ENCODE assay signal across 15 cellular contexts in the genomic region with DNA sequence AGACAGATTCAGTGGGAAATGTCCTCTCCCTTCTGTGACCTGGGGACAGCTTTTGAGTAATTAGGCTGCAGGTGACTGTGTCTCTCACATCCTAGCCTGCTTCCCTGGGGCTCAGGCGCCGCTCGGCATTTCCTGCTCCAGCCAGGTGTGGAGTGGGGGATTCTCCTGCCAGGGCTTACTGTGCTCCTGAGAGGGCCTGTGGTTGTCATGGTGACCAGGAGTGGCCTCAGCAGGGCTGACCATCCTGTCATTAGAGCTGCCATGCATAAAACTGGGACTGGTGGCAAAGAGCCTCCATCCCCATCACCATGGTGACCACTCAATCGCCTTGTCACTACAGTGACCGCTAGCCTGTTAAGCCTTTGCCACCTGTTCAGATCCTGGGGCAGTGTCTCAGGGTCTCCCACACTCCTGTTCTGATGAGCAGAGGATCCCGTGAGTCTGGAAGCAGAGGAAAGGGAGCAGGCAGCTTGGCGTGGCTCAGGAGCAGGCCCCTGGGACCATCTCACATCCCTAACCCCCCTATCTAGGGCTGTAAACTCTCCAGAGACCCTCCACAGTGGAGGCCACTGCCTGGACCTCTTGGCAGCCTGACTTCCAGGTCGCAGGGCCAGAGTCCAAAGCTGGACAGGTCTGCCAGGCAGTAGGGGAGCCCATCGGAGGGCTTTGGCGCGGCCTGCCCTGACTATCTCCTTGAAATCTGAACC. TPM values are rescaled to one million over a fixed set of nuclear protein-coding genes. Genes with fewer than 3 reads are reported as not detected.
A peak's percentile ranks its signal among the peaks of the same experiment; 100 is the strongest.
DNase-seq lines count a peak whose midpoint lies in the region; ATAC-seq and TF ChIP-seq lines count a peak whose summit lies in the region.
"Had no signal": no experiment of that assay in that cellular context is flagged by ENCODE, and none has a peak within 500 bp of the region (broad histone marks: within the 10 kb centered on the region; RNA-seq: fewer than 3 reads in every experiment).

A gene (minus strand): TSS at position 154 of the 707 bp plus-strand sequence. CDS start 486 bp downstream, outside the sequence.

- H3K9me3 ChIP-seq in WERI-Rb-1 (ENCODE audit: severe bottlenecking) (no peaks in the 10 kb centered on the region), breast epithelium (no peaks in the 10 kb centered on the region), psoas muscle (no peaks in the 10 kb centered on the region), vagina (no peaks in the 10 kb centered on the region)

- H3K36me3 ChIP-seq in WERI-Rb-1 = no peaks in the 10 kb centered on the region
- H3K36me3 ChIP-seq in breast epithelium = no peaks in the 10 kb centered on the region
- no peaks in the 10 kb centered on the region for H3K36me3 ChIP-seq in psoas muscle (ENCODE audit: insufficient read depth in 1 of 2, low read depth in 1 of 2)
- H3K36me3 ChIP-seq in vagina = no peaks in the 10 kb centered on the region

- DNase-seq in DMS79 (lab: John Stamatoyannopoulos, UW) (peak; percentile 95), NCI-H2029 treated with DMSO at 0.1 percent for 48 hours (lab: John Stamatoyannopoulos, UW) (peak; percentile 21), WERI-Rb-1 (peak; percentile 88), mesenteric fat pad (ENCODE audit: low spot score) (peak; percentile 55), breast epithelium (ENCODE audit: low spot score in 2 of 2) (no peak), psoas muscle (no peak), vagina (ENCODE audit: extremely low spot score in 2 of 2) (no peak), LoVo (ENCODE audit: low spot score) (no peak)
- DNase-seq: activated effector memory CD4-positive, alpha-beta T cell treated with anti-CD3 and anti-CD28 coated beads, Interleukin-2, amount 50 U/mL, for 16 hours; AML-193; aorta; DMS 273 treated with DMSO at 0.1 percent for 48 hours; trophoblast cell had no signal

- ATAC-seq in psoas muscle = no peak

- H3K27me3 ChIP-seq in WERI-Rb-1 (ENCODE audit: insufficient read depth, low read depth, severe bottlenecking) (no peaks in the 10 kb centered on the region), breast epithelium (peaks cover 0 to 5% of the 10 kb centered on the region in 2 donors), psoas muscle (ENCODE audit: insufficient read depth in 3 of 3, low read length in 2 of 3) (peaks cover 0 to 2% (median 0%) of the 10 kb centered on the region in 3 donors), vagina (no peaks in the 10 kb centered on the region)

- H3K4me3 ChIP-seq in WERI-Rb-1 (ENCODE audit: low read depth, low read length) = no peak within 1 kb of the TSS
- no peak within 1 kb of the TSS for H3K4me3 ChIP-seq in breast epithelium
- H3K4me3 ChIP-seq in psoas muscle = no peak within 1 kb of the TSS
- no peak within 1 kb of the TSS for H3K4me3 ChIP-seq in vagina
- H3K4me3 ChIP-seq: SK-N-MC had no signal

- TF ChIP-seq CTCF in WERI-Rb-1 (IDR thresholded peaks at IDR 0.05; ENCODE audit: low read depth, low read length) = no peak
- no peak for TF ChIP-seq CTCF in breast epithelium (IDR thresholded peaks at IDR 0.05)
- no peak for TF ChIP-seq CTCF in psoas muscle (IDR thresholded peaks at IDR 0.05)
- TF ChIP-seq CTCF in vagina (IDR thresholded peaks at IDR 0.05) = no peak

- no peak for TF ChIP-seq POLR2A in breast epithelium (IDR thresholded peaks at IDR 0.05)
- no peak for TF ChIP-seq POLR2A in vagina (IDR thresholded peaks at IDR 0.05)

- H3K4me1 ChIP-seq in breast epithelium = no peaks in the 10 kb centered on the region
- no peaks in the 10 kb centered on the region for H3K4me1 ChIP-seq in psoas muscle
- no peaks in the 10 kb centered on the region for H3K4me1 ChIP-seq in vagina

- WGBS in psoas muscle, 3 donors = 75 to 88% (median 79%) methylated on average over 11 of the region's 11 CpGs

- peak within 1 kb of the TSS; percentile 74 for H3K27ac ChIP-seq in WERI-Rb-1
- no peak within 1 kb of the TSS for H3K27ac ChIP-seq in breast epithelium
- H3K27ac ChIP-seq in psoas muscle = no peak within 1 kb of the TSS
- no peak within 1 kb of the TSS for H3K27ac ChIP-seq in vagina
- H3K27ac ChIP-seq: SK-N-MC had no signal

- intact Hi-C loops in breast epithelium (cut with DNase I; ENCODE audit: low total_unique reads) = no loop called here
- intact Hi-C loops in psoas muscle (cut with DNase I) = no loop called here
- intact Hi-C loops in vagina (cut with DNase I) = no loop called here

RNA-seq across cellular contexts. Expression of the gene that starts here (rescaled TPM):
- 0.48 TPM for total RNA-seq in mesenteric fat pad
- total RNA-seq in breast epithelium = 1 to 10 TPM in 1 of 3 donors, under 1 TPM in 1, not detected in 1; 0.48 to 1.6 TPM
- not detected for total RNA-seq in psoas muscle
- polyA plus RNA-seq in psoas muscle = under 1 TPM; 0.07 to 0.11 (median 0.08) TPM
- 1.7 TPM for total RNA-seq in vagina
- total RNA-seq: HT1080 had no signal

Comparison
In these comparisons a context has a peak if more than half of its experiments do, and no peak if none do; other contexts are left out.
1. Peak in DNase-seq in mesenteric fat pad; RNA of the gene not detected or under 1 TPM.
2. DNase-seq: peak in DMS79 (single experiment), NCI-H2029 treated with DMSO at 0.1 percent for 48 hours (single experiment) and WERI-Rb-1 (single experiment); none in breast epithelium (0 of 2), psoas muscle (0 of 2), vagina (0 of 2) and LoVo (single experiment).